Comparison of ENCODE assay signal across 28 cellular contexts in the genomic region with DNA sequence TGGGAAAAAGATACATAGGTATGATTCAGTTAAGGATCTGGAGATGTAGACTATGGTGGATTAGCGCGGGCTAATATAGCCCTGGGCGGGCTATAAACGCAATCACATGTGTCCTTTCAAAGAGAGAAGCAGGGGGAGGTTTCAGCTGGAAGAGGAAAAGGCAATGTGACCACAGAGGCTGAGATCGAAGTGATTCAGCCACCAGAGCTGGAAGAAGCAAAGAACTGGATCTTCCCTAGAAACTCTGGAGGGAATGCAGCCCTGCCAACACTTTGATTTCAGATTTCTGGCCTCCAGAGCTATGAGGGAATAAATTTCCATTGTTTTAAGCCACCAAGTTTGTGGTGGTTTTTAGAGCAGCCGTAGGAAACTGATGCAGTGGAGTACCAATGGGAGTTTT.
"Had no signal": no experiment of that assay in that cellular context is flagged by ENCODE, and none has a peak within 500 bp of the region (broad histone marks: within the 10 kb centered on the region; RNA-seq: fewer than 3 reads in every experiment).

No MANE protein-coding gene starts in this region.

- H3K4me3 ChIP-seq: heart right ventricle, left lung, lower lobe of right lung, pancreas, prostate gland, stomach, thyroid gland, upper lobe of left lung had no signal

- H3K36me3 ChIP-seq: heart right ventricle, left lung, lower lobe of right lung, neutrophil, pancreas, prostate gland, stomach, thyroid gland, upper lobe of left lung had no signal

- H3K9me3 Mint-ChIP-seq: activated naive CD8-positive, alpha-beta T cell treated with anti-CD3 and anti-CD28 coated beads, Interleukin-2, amount 10 ng/mL, durations not matched to agents 7 days and 5 days; effector memory CD8-positive, alpha-beta T cell; natural killer cell; stimulated activated naive B cell treated with anti-CD40 and anti-IgM and Interleukin-4, amounts not matched to agents 10 μg/mL and 1 μg/mL and 100 μg/mL, for 72 hours had no signal

- H3K9me3 ChIP-seq: heart right ventricle, left lung, lower lobe of right lung, neutrophil, pancreas, prostate gland, stomach, thyroid gland, upper lobe of left lung had no signal

- H3K27me3 Mint-ChIP-seq: stimulated activated naive B cell treated with anti-CD40 and anti-IgM and Interleukin-4, amounts not matched to agents 10 μg/mL and 1 μg/mL and 100 μg/mL, for 72 hours had no signal

- ATAC-seq: effector memory CD8-positive, alpha-beta T cell; heart right ventricle; left lung; lower lobe of right lung; natural killer cell; pancreas; sciatic nerve; stimulated activated naive B cell treated with anti-CD40 and anti-IgM and Interleukin-4, amounts not matched to agents 10 μg/mL and 1 μg/mL and 100 μg/mL, for 72 hours had no signal

- H3K27me3 ChIP-seq: heart right ventricle, left lung, neutrophil, pancreas, stomach, thyroid gland, upper lobe of left lung had no signal

- DNase-seq: activated CD4-positive, alpha-beta T cell treated with anti-CD3 and anti-CD28 coated beads for 48 hours; activated CD4-positive, alpha-beta T cell treated with anti-CD3 and anti-CD28 coated beads, Interleukin-2, amount 50 U/mL, for 48 hours; activated CD8-positive, alpha-beta memory T cell treated with anti-CD3 and anti-CD28 coated beads for 24 hours; activated effector memory CD4-positive, alpha-beta T cell treated with Interleukin-2 at 50 U/mL for 16 hours; activated naive CD4-positive, alpha-beta T cell treated with Interleukin-2 at 50 U/mL for 16 hours; activated naive CD8-positive, alpha-beta T cell treated with anti-CD3 and anti-CD28 coated beads, Interleukin-2, amount 10 ng/mL, durations not matched to agents 7 days and 5 days; amniotic stem cell; caudate nucleus; cortex of kidney; effector memory CD8-positive, alpha-beta T cell; erythroblast; heart right ventricle; kidney glomerular epithelial cell; left lung; lower lobe of right lung; mesendoderm; natural killer cell; pancreas; retina; small intestine; stimulated activated CD4-positive, alpha-beta T cell treated with anti-CD3 and anti-CD28 coated beads, Interleukin-2, amount 100 ng/mL, for 24 hours; stimulated activated naive B cell treated with anti-CD40 and anti-IgM and Interleukin-4, amounts not matched to agents 10 μg/mL and 1 μg/mL and 100 μg/mL, for 72 hours; stomach; thyroid gland; upper lobe of left lung had no signal

- H3K36me3 Mint-ChIP-seq: activated naive CD8-positive, alpha-beta T cell treated with anti-CD3 and anti-CD28 coated beads, Interleukin-2, amount 10 ng/mL, durations not matched to agents 7 days and 5 days; natural killer cell; stimulated activated naive B cell treated with anti-CD40 and anti-IgM and Interleukin-4, amounts not matched to agents 10 μg/mL and 1 μg/mL and 100 μg/mL, for 72 hours had no signal

- H3K4me3 Mint-ChIP-seq: activated naive CD8-positive, alpha-beta T cell treated with anti-CD3 and anti-CD28 coated beads, Interleukin-2, amount 10 ng/mL, durations not matched to agents 7 days and 5 days; effector memory CD8-positive, alpha-beta T cell; natural killer cell; stimulated activated naive B cell treated with anti-CD40 and anti-IgM and Interleukin-4, amounts not matched to agents 10 μg/mL and 1 μg/mL and 100 μg/mL, for 72 hours had no signal

- H3K4me1 ChIP-seq: left lung, pancreas, prostate gland, stomach, upper lobe of left lung had no signal

- H3K4me1 Mint-ChIP-seq: activated naive CD8-positive, alpha-beta T cell treated with anti-CD3 and anti-CD28 coated beads, Interleukin-2, amount 10 ng/mL, durations not matched to agents 7 days and 5 days; natural killer cell had no signal

- H3K27ac ChIP-seq: heart right ventricle, left lung, lower lobe of right lung, neutrophil, pancreas, prostate gland, stomach, thyroid gland, upper lobe of left lung had no signal

- H3K27ac Mint-ChIP-seq: activated naive CD8-positive, alpha-beta T cell treated with anti-CD3 and anti-CD28 coated beads, Interleukin-2, amount 10 ng/mL, durations not matched to agents 7 days and 5 days; effector memory CD8-positive, alpha-beta T cell; natural killer cell; stimulated activated naive B cell treated with anti-CD40 and anti-IgM and Interleukin-4, amounts not matched to agents 10 μg/mL and 1 μg/mL and 100 μg/mL, for 72 hours had no signal
